In the genomic region with DNA sequence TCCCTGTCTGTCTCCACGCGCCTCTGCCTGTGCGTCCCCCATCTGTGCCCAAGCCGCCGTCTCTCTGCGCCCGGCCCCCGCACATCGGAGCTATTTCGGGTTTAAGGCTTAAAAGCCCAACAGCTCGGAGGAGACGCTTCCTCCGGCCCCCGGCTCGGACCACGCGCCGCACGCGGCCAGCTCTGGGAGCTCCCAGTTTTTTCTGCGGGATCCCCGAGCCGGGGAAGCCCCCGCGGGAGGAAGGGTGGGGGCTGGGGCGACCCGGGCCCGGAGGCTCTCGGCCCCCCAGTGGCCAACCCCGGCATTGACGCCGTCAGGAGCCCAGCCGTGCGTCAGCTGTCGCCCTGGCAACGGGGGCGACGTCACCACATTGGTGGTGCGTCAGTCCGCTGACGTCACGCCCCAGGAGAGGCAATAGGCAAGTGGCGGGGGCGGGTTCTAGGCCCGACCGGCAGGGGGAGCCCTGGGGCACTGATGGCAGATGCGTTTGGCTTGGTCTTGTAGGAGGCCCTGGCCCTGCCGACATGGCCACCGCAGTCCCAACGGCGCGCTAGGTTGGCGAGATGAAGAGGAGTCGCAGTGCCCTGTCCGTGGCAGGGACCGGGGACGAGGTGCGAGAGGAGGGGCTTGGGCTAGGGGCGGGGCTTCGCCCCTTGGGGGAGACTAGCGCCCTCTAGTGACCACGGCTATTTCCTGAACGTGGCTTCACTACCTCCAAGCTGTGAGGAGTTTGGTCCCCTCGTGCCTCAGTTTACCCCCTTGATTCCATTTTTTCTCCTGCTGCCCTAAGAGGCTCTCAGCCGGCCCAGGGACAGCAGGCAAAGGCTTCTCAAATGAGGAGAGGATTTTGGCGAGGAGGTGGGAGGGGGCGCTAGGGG, we compare ENCODE assay signal across 8 cellular contexts. TPM values are rescaled to one million over a fixed set of nuclear protein-coding genes. Genes with fewer than 3 reads are reported as not detected.
DNase-seq lines count a peak whose midpoint lies in the region; ATAC-seq and TF ChIP-seq lines count a peak whose summit lies in the region.

No MANE protein-coding gene starts in this region.

- TF ChIP-seq POLR2A in ovary (IDR thresholded peaks at IDR 0.05) (no peak), thyroid gland (IDR thresholded peaks at IDR 0.05) (no peak)

- H3K4me3 Mint-ChIP-seq in activated naive CD4-positive, alpha-beta T cell treated with anti-CD3 and anti-CD28 coated beads for 36 hours: peak overlapping the region; percentile 75

- H3K4me3 ChIP-seq in Loucy (ENCODE audit: low read length, poor library complexity, severe bottlenecking) (no peak overlapping the region), ovary (peak overlapping the region; percentile 20), thyroid gland (replicated peaks in 1 of 3) (peak overlapping the region in 1 of 3 donors; percentile 23)

- H3K27me3 Mint-ChIP-seq in activated naive CD4-positive, alpha-beta T cell treated with anti-CD3 and anti-CD28 coated beads for 36 hours (ENCODE audit: low read depth): peaks cover 40% of the 10 kb centered on the region

- peak; percentile 40 for ATAC-seq in GM21717 (IDR thresholded peaks at IDR 0.05; ENCODE audit: unreplicated experiment)

- H3K9me3 ChIP-seq in Loucy (ENCODE audit: insufficient read depth, low read depth, low read length) (peaks cover 3% of the 10 kb centered on the region; the same call in 1 of the 2 replicates), ovary (peaks cover 0 to 6% of the 10 kb centered on the region in 2 donors), thyroid gland (no peaks in the 10 kb centered on the region)

- no peaks in the 10 kb centered on the region for H3K9me3 Mint-ChIP-seq in activated naive CD4-positive, alpha-beta T cell treated with anti-CD3 and anti-CD28 coated beads for 36 hours

- intact Hi-C loops in activated naive CD4-positive, alpha-beta T cell treated with anti-CD3 and anti-CD28 coated beads for 36 hours (cut with micrococcal nuclease): loop anchor here (1.0 to 10.0 kb wide), 4 partner anchors 13 to 312 kb away; a partner anchor contains a TSS
- intact Hi-C loops in ovary (cut with DNase I): no loop called here
- intact Hi-C loops in thyroid gland (cut with DNase I): no loop called here

- no peaks in the 10 kb centered on the region for H3K36me3 Mint-ChIP-seq in activated naive CD4-positive, alpha-beta T cell treated with anti-CD3 and anti-CD28 coated beads for 36 hours (ENCODE audit: low read depth)

- H3K4me2 ChIP-seq in Loucy (ENCODE audit: low read depth, low read length, poor library complexity, severe bottlenecking): peak overlapping the region; percentile 32

- CTCF ChIA-PET in activated naive CD4-positive, alpha-beta T cell treated with anti-CD3 and anti-CD28 coated beads for 36 hours (lab: Charles Lee): interaction anchor here (0.6 to 7.9 kb wide), 16 partner anchors 10 to 409 kb away, joined by 3 to 142 read pairs (median 5); a partner anchor contains a TSS

- H4K20me1 ChIP-seq in Loucy (ENCODE audit: insufficient read depth, low read length, poor library complexity, severe bottlenecking): no peaks in the 10 kb centered on the region

- H3K27ac Mint-ChIP-seq in activated naive CD4-positive, alpha-beta T cell treated with anti-CD3 and anti-CD28 coated beads for 36 hours: peak overlapping the region; percentile 82

- H3K36me3 ChIP-seq in Loucy (ENCODE audit: insufficient read depth, low read length): no peaks in the 10 kb centered on the region
- H3K36me3 ChIP-seq in ovary: no peaks in the 10 kb centered on the region
- H3K36me3 ChIP-seq in thyroid gland: no peaks in the 10 kb centered on the region

- no peaks in the 10 kb centered on the region for H3K79me2 ChIP-seq in Loucy (ENCODE audit: insufficient read depth, low read length)

- H3K27me3 ChIP-seq in Loucy (ENCODE audit: insufficient read depth, low read length, poor library complexity, severe bottlenecking): no peaks in the 10 kb centered on the region
- peaks cover 8% of the 10 kb centered on the region for H3K27me3 ChIP-seq in ovary
- peaks cover 34% of the 10 kb centered on the region for H3K27me3 ChIP-seq in thyroid gland

- H3K9me2 ChIP-seq in Loucy (replicated peaks; ENCODE audit: low read depth, low read length): no peaks in the 10 kb centered on the region

- H3K27ac ChIP-seq in ovary: no peak overlapping the region
- H3K27ac ChIP-seq in thyroid gland: no peak overlapping the region

- H3K4me1 ChIP-seq in Loucy (ENCODE audit: insufficient read depth, low read length, poor library complexity, severe bottlenecking): peaks cover 19% of the 10 kb centered on the region
- H3K4me1 ChIP-seq in ovary (ENCODE audit: insufficient read depth): peaks cover 11% of the 10 kb centered on the region
- peaks cover 20 to 48% of the 10 kb centered on the region in 2 donors for H3K4me1 ChIP-seq in thyroid gland

- DNase-seq in Daoy (ENCODE audit: low read depth) (peak; percentile 93), SK-N-DZ (ENCODE audit: low spot score) (peak; percentile 86), glomerular visceral epithelial cell (ENCODE audit: extremely low spot score) (peak; percentile 82), ovary (peak in 4 of 5 donors; percentile 53 to 79 (median 70)), thyroid gland (peak; percentile 57 to 60)
- peak; percentile 94 for DNase-seq in activated naive CD4-positive, alpha-beta T cell treated with anti-CD3 and anti-CD28 coated beads for 36 hours

- no peak for TF ChIP-seq EP300 in ovary (IDR thresholded peaks at IDR 0.05)

- peak; percentile 60 for TF ChIP-seq CTCF in Loucy (conservative IDR thresholded peaks at IDR 0.05; ENCODE audit: low read length)
- TF ChIP-seq CTCF in ovary (IDR thresholded peaks at IDR 0.05): peak in 1 of 3 donors; percentile 62
- TF ChIP-seq CTCF in thyroid gland (IDR thresholded peaks at IDR 0.05): peak; percentile 53 to 77 (median 56)

- H3F3A ChIP-seq in Loucy (ENCODE audit: low read depth): peaks cover 3% of the 10 kb centered on the region; the same call in 1 of the 2 replicates

- no peak overlapping the region for H2AFZ ChIP-seq in Loucy (ENCODE audit: low read length)

- WGBS in ovary, 3 donors: 2 to 3% (median 2%) methylated on average over 47 to 67 of the region's 67 CpGs
- WGBS in thyroid gland, 2 donors: 7% methylated on average over 12 to 46 of the region's 67 CpGs

- peaks cover 53% of the 10 kb centered on the region for H3K4me1 Mint-ChIP-seq in activated naive CD4-positive, alpha-beta T cell treated with anti-CD3 and anti-CD28 coated beads for 36 hours (ENCODE audit: low read depth)

- H3K9ac ChIP-seq in Loucy (ENCODE audit: low read depth, low read length, poor library complexity, severe bottlenecking): no peak overlapping the region

RNA-seq across cellular contexts. Expression of a gene that starts 3.7 kb away (rescaled TPM):
- 0.69 and 2.3 TPM in 2 replicates for total RNA-seq in Daoy (2014; rRNA removed; shearing (Covaris generic))
- polyA plus RNA-seq in SK-N-DZ (2014; cell fraction: cytosol; rRNA removed): 2.8 and 3.6 TPM in 2 replicates
- 2.9 and 6.8 TPM in 2 replicates for polyA plus RNA-seq in SK-N-DZ (2014; cell fraction: nucleus; rRNA removed)
- total RNA-seq in activated naive CD4-positive, alpha-beta T cell treated with anti-CD3 and anti-CD28 coated beads for 36 hours: 1 to 10 TPM; 5.5 TPM
- total RNA-seq in ovary (1 to 10 TPM in 6 of 7 donors, under 1 TPM in 1; 0.71 to 4.8 (median 3.0) TPM), thyroid gland (10 to 100 TPM; 16.1 to 21.0 (median 18.4) TPM)
- polyA plus RNA-seq in ovary: 1 to 10 TPM; 2.1 to 2.6 TPM

RNA-seq across cellular contexts. Expression of a gene that starts 13.3 kb away (rescaled TPM):
- 361 and 401 TPM in 2 replicates for total RNA-seq in Daoy (2014; rRNA removed; shearing (Covaris generic))
- polyA plus RNA-seq in SK-N-DZ (2014; cell fraction: cytosol; rRNA removed): 188 and 208 TPM in 2 replicates
- polyA plus RNA-seq in SK-N-DZ (2014; cell fraction: nucleus; rRNA removed): 567 and 627 TPM in 2 replicates
- 100 to 1,000 TPM; 158 to 164 TPM for total RNA-seq in activated naive CD4-positive, alpha-beta T cell treated with anti-CD3 and anti-CD28 coated beads for 36 hours
- total RNA-seq in ovary (100 to 1,000 TPM in 5 of 7 donors, 10 to 100 TPM in 2; 81.3 to 123 (median 113) TPM), thyroid gland (100 to 1,000 TPM in 3 of 4 donors, 10 to 100 TPM in 1; 99.7 to 154 (median 125) TPM)
- polyA plus RNA-seq in ovary: 100 to 1,000 TPM; 117 to 180 TPM

RNA-seq across cellular contexts. Expression of a gene that starts 36.2 kb away (rescaled TPM):
- 39.2 and 46.6 TPM in 2 replicates for total RNA-seq in Daoy (2014; rRNA removed; shearing (Covaris generic))
- 22.0 and 26.4 TPM in 2 replicates for polyA plus RNA-seq in SK-N-DZ (2014; cell fraction: cytosol; rRNA removed)
- 212 and 214 TPM in 2 replicates for polyA plus RNA-seq in SK-N-DZ (2014; cell fraction: nucleus; rRNA removed)
- 100 to 1,000 TPM; 175 to 190 TPM for total RNA-seq in activated naive CD4-positive, alpha-beta T cell treated with anti-CD3 and anti-CD28 coated beads for 36 hours
- total RNA-seq in ovary (100 to 1,000 TPM in 1 of 7 donors, 10 to 100 TPM in 6; 55.4 to 118 (median 81.6) TPM), thyroid gland (100 to 1,000 TPM in 1 of 4 donors, 10 to 100 TPM in 3; 59.1 to 127 (median 70.3) TPM)
- 10 to 100 TPM; 62.7 to 73.2 TPM for polyA plus RNA-seq in ovary
